In the genomic region with DNA sequence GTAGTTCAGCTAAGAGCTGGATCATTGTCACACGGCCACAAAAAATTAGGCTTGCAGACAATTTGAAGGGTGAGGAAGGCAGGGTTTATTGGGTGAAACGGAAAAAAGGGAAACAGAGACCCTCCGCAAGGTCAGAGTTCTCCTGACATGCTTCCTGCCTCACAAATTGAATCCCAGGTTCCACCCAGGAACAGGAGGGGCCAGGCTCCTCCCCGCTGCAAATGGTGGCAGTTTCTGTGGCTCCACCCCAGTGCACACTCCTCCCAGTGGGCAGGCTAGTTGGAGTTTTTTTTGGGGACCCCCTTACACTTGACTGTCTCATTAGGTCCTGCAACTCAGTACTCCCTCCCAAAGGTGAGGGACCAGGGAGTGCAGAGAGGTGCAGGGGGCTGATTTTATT, we compare ENCODE assay signal across 1 cellular context.
TF ChIP-seq lines count a peak whose summit lies in the region.

No MANE protein-coding gene starts in this region.

TF ChIP-seq in H1, 55 proteins besides CTCF, POLR2A, EP300 and RAD21:
- TF ChIP-seq SUZ12 (IDR thresholded peaks at IDR 0.05; ENCODE audit: low read length): no peak
- TF ChIP-seq CBX5 (IDR thresholded peaks at IDR 0.05; ENCODE audit: low read depth, low read length): no peak
- TF ChIP-seq CREB1 (IDR thresholded peaks at IDR 0.05): no peak
- TF ChIP-seq KDM5A (IDR thresholded peaks at IDR 0.05; ENCODE audit: low read length): no peak
- no peak for TF ChIP-seq JUND (IDR thresholded peaks at IDR 0.05; ENCODE audit: low read length)
- no peak for TF ChIP-seq SP1 (IDR thresholded peaks at IDR 0.05; ENCODE audit: low read depth, low read length)
